Comparison of ENCODE assay signal across 16 cellular contexts in the genomic region with DNA sequence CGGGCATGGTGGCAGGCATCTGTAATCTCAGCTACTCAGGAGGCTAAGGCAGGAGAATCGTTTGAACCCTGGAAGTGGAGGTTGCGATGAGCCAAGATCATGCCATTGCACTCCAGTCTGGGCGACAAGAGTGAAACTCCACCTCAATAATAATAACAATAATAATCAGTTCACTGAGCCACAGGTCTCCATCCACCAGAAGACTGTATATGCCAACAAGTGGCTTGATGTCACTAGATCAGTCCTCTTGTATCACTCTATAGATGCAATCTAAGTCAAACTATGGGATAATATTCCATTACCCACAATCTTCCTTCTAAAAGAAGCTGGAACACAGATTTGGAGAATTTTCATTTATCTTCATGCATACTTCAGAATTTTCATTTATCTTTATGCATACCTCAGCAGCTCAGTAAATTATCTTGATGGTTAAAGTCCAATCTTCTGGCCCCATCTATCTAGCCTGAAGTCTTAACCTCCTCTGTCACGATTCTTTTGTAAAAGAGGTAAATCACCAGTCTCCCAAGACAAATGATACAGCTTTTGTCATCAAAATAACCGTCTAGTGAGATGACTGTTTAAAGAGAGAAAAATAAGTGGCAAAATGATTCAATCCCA.
DNase-seq lines count a peak whose midpoint lies in the region; ATAC-seq, FAIRE-seq and TF ChIP-seq lines count a peak whose summit lies in the region.
"Had no signal": no experiment of that assay in that cellular context is flagged by ENCODE, and none has a peak within 500 bp of the region (broad histone marks: within the 10 kb centered on the region; RNA-seq: fewer than 3 reads in every experiment).

No MANE protein-coding gene starts in this region.

- H3K36me3 ChIP-seq in endodermal cell (ENCODE audit: control insufficient read depth, insufficient read depth, low read length) (peaks cover 76% of the 10 kb centered on the region), trophoblast cell (ENCODE audit: control insufficient read depth in 1 of 2, insufficient read depth in 2 of 2, low read length in 2 of 2) (peaks cover 2 to 14% of the 10 kb centered on the region in 2 experiments), pancreas (no peaks in the 10 kb centered on the region)

- ATAC-seq in CD4-positive, alpha-beta T cell (ENCODE audit: poor library complexity) = no peak
- ATAC-seq in HG03135 (IDR thresholded peaks at IDR 0.05; ENCODE audit: unreplicated experiment) = no peak
- ATAC-seq in pancreas = no peak
- no peak for ATAC-seq in HG02759 (IDR thresholded peaks at IDR 0.05; ENCODE audit: unreplicated experiment)

- no peak overlapping the region for H4K91ac ChIP-seq in trophoblast cell (ENCODE audit: low read depth, low read length)

- H3K4me1 Mint-ChIP-seq in T-helper 2 cell treated with Interferon-gamma antibody and Interleukin-4, amounts not matched to agents 5 μg/mL and 100 μg/mL, for 36 hours (ENCODE audit: low read depth) = peaks cover 51% of the 10 kb centered on the region
- H3K4me1 Mint-ChIP-seq in CD4-positive, alpha-beta T cell (ENCODE audit: low read depth) = peaks cover 51% of the 10 kb centered on the region
- peaks cover 46% of the 10 kb centered on the region for H3K4me1 Mint-ChIP-seq in endodermal cell

- no peak overlapping the region for H3K4me3 Mint-ChIP-seq in T-helper 2 cell treated with Interferon-gamma antibody and Interleukin-4, amounts not matched to agents 5 μg/mL and 100 μg/mL, for 36 hours
- no peak overlapping the region for H3K4me3 Mint-ChIP-seq in CD4-positive, alpha-beta T cell
- no peak overlapping the region for H3K4me3 Mint-ChIP-seq in endodermal cell
- H3K4me3 Mint-ChIP-seq: H9 had no signal

- no peak overlapping the region for H3K14ac ChIP-seq in trophoblast cell (ENCODE audit: low read length)

- H3K9me3 Mint-ChIP-seq in T-helper 2 cell treated with Interferon-gamma antibody and Interleukin-4, amounts not matched to agents 5 μg/mL and 100 μg/mL, for 36 hours = peaks cover 10% of the 10 kb centered on the region
- H3K9me3 Mint-ChIP-seq in CD4-positive, alpha-beta T cell = no peaks in the 10 kb centered on the region
- H3K9me3 Mint-ChIP-seq in endodermal cell = no peaks in the 10 kb centered on the region
- H3K9me3 Mint-ChIP-seq: H9 had no signal

- POLR2A ChIA-PET in CD4-positive, alpha-beta T cell (lab: Charles Lee) = no interaction called here

- H3K23ac ChIP-seq in trophoblast cell (ENCODE audit: low read length) = no peak overlapping the region

- CTCF ChIA-PET in CD4-positive, alpha-beta T cell (lab: Charles Lee) = interaction anchor here (1.3 kb wide), 1 partner anchor 18 kb away, joined by 3 read pairs; no protein-coding TSS in a partner anchor

- H3K27ac ChIP-seq in CD4-positive, alpha-beta T cell (ENCODE audit: low read depth, low read length) = no peak overlapping the region
- H3K27ac ChIP-seq in endodermal cell (ENCODE audit: low read depth, low read length) = no peak overlapping the region
- no peak overlapping the region for H3K27ac ChIP-seq in trophoblast cell (ENCODE audit: low read depth, low read length)
- H3K27ac ChIP-seq in pancreas = no peak overlapping the region
- H3K27ac ChIP-seq: 22Rv1; BLaER1 treated with 17β-estradiol and CSF1 and Interleukin-3, amounts not matched to agents 10 nM and 100 nM had no signal

- TF ChIP-seq CTCF in CD4-positive, alpha-beta T cell (IDR thresholded peaks at IDR 0.05) = no peak
- TF ChIP-seq CTCF in endodermal cell (conservative IDR thresholded peaks at IDR 0.05) (no peak), pancreas (IDR thresholded peaks at IDR 0.05) (no peak)

- no peak overlapping the region for H2BK120ac ChIP-seq in trophoblast cell (ENCODE audit: insufficient read depth, low read length, poor library complexity)

- H3K27ac Mint-ChIP-seq in T-helper 2 cell treated with Interferon-gamma antibody and Interleukin-4, amounts not matched to agents 5 μg/mL and 100 μg/mL, for 36 hours = peak overlapping the region; percentile 20
- H3K27ac Mint-ChIP-seq in CD4-positive, alpha-beta T cell = peak overlapping the region; percentile 11
- H3K27ac Mint-ChIP-seq in endodermal cell = peak overlapping the region; percentile 46

- WGBS in endodermal cell (ENCODE audit: insufficient coverage in 1 of 2, insufficient read length in 1 of 2), 2 experiments = 83 to 93% methylated on average over 1 to 6 of the region's 6 CpGs
- WGBS in trophoblast cell (ENCODE audit: extremely low coverage, insufficient coverage, insufficient read length) = no CpG with 5 or more reads among the region's 6 CpGs
- WGBS in pancreas, 2 donors = 82% methylated on average over 6 of the region's 6 CpGs

- peak overlapping the region; percentile 16 for H3K4ac ChIP-seq in trophoblast cell (ENCODE audit: low read depth, low read length)

- H3K79me2 ChIP-seq in trophoblast cell (ENCODE audit: control insufficient read depth, insufficient read depth, low read length, poor library complexity) = peaks cover 7% of the 10 kb centered on the region

- H3K4me3 ChIP-seq in endodermal cell (ENCODE audit: low read length) = no peak overlapping the region
- H3K4me3 ChIP-seq in trophoblast cell (ENCODE audit: low read depth, low read length) = no peak overlapping the region
- H3K4me3 ChIP-seq in pancreas = no peak overlapping the region
- H3K4me3 ChIP-seq: BLaER1 treated with 17β-estradiol and CSF1 and Interleukin-3, amounts not matched to agents 10 nM and 100 nM had no signal

- H3K18ac ChIP-seq in trophoblast cell (ENCODE audit: low read length) = no peak overlapping the region

- peaks cover 5% of the 10 kb centered on the region for H3K79me1 ChIP-seq in trophoblast cell (ENCODE audit: low read length)

- H3K9ac ChIP-seq in endodermal cell (ENCODE audit: extremely low read depth, low read length, poor library complexity, severe bottlenecking) = no peak overlapping the region
- no peak overlapping the region for H3K9ac ChIP-seq in trophoblast cell (ENCODE audit: low read length)
- H3K9ac ChIP-seq: BLaER1 treated with 17β-estradiol and CSF1 and Interleukin-3, amounts not matched to agents 10 nM and 100 nM had no signal

- no peak overlapping the region for H4K8ac ChIP-seq in trophoblast cell (ENCODE audit: low read depth, low read length)

- intact Hi-C loops in CD4-positive, alpha-beta T cell (cut with DNase I, micrococcal nuclease) = no loop called here
- intact Hi-C loops in pancreas (cut with DNase I) = no loop called here

- peaks cover 67% of the 10 kb centered on the region for H3K36me3 Mint-ChIP-seq in T-helper 2 cell treated with Interferon-gamma antibody and Interleukin-4, amounts not matched to agents 5 μg/mL and 100 μg/mL, for 36 hours (ENCODE audit: low read depth)
- H3K36me3 Mint-ChIP-seq in CD4-positive, alpha-beta T cell (ENCODE audit: low read depth) = peaks cover 89% of the 10 kb centered on the region
- peaks cover 60% of the 10 kb centered on the region for H3K36me3 Mint-ChIP-seq in endodermal cell (ENCODE audit: low read depth)

- H2AK5ac ChIP-seq in trophoblast cell (ENCODE audit: low read length) = no peak overlapping the region

- H4K12ac ChIP-seq in trophoblast cell (ENCODE audit: low read depth, low read length) = no peak overlapping the region

- H2AFZ ChIP-seq in trophoblast cell (ENCODE audit: insufficient read depth, low read length, poor library complexity) = no peak overlapping the region

- no peak for FAIRE-seq in pancreas (lab: Jason Lieb, UNC)

- no peak overlapping the region for H2BK12ac ChIP-seq in trophoblast cell (ENCODE audit: low read length)

- no peaks in the 10 kb centered on the region for H3K27me3 ChIP-seq in CD4-positive, alpha-beta T cell (ENCODE audit: control insufficient read depth, insufficient read depth, low read length)
- H3K27me3 ChIP-seq in endodermal cell (ENCODE audit: control insufficient read depth, insufficient read depth, low read length, poor library complexity, severe bottlenecking) (no peaks in the 10 kb centered on the region), trophoblast cell (ENCODE audit: insufficient read depth, low read length) (no peaks in the 10 kb centered on the region), pancreas (no peaks in the 10 kb centered on the region)
- H3K27me3 ChIP-seq: BLaER1 treated with 17β-estradiol and CSF1 and Interleukin-3, amounts not matched to agents 10 nM and 100 nM had no signal

- H3K27me3 Mint-ChIP-seq in T-helper 2 cell treated with Interferon-gamma antibody and Interleukin-4, amounts not matched to agents 5 μg/mL and 100 μg/mL, for 36 hours (ENCODE audit: low read depth) = no peaks in the 10 kb centered on the region
- no peaks in the 10 kb centered on the region for H3K27me3 Mint-ChIP-seq in CD4-positive, alpha-beta T cell
- no peaks in the 10 kb centered on the region for H3K27me3 Mint-ChIP-seq in endodermal cell (ENCODE audit: insufficient read depth)

- no peak overlapping the region for H2BK5ac ChIP-seq in trophoblast cell (ENCODE audit: low read depth, low read length, poor library complexity)

- DNase-seq in T-helper 2 cell treated with Interferon-gamma antibody and Interleukin-4, amounts not matched to agents 5 μg/mL and 100 μg/mL, for 36 hours (ENCODE audit: low spot score) = no peak
- DNase-seq in T-helper 2 cell (no peak), endodermal cell (no peak), trophoblast cell (peak in 1 of 2 donors; percentile 67), pancreas (no peak)
- DNase-seq in CD4-positive, alpha-beta T cell = no peak
- DNase-seq: DMS153, H9, IMR-90, NCI-H1417, NCI-H2029, NCI-H2171 treated with DMSO at 0.1 percent for 48 hours had no signal

- H3K4me1 ChIP-seq in endodermal cell (ENCODE audit: control insufficient read depth, insufficient read depth, low read length) (peaks cover 4% of the 10 kb centered on the region), trophoblast cell (ENCODE audit: control insufficient read depth in 1 of 2, insufficient read depth in 2 of 2, low read length in 2 of 2) (peaks cover 14 to 20% of the 10 kb centered on the region in 2 experiments), pancreas (peaks cover 0 to 12% (median 5%) of the 10 kb centered on the region in 3 donors)

- H3K4me2 ChIP-seq in trophoblast cell (ENCODE audit: low read length) = no peak overlapping the region
- H3K4me2 ChIP-seq: BLaER1 treated with 17β-estradiol and CSF1 and Interleukin-3, amounts not matched to agents 10 nM and 100 nM had no signal

- H3K9me3 ChIP-seq in CD4-positive, alpha-beta T cell (ENCODE audit: control insufficient read depth, low read length) = no peaks in the 10 kb centered on the region
- H3K9me3 ChIP-seq in endodermal cell (ENCODE audit: control insufficient read depth, low read length) (no peaks in the 10 kb centered on the region), trophoblast cell (ENCODE audit: insufficient read depth, low read depth, low read length) (no peaks in the 10 kb centered on the region), pancreas (no peaks in the 10 kb centered on the region)
- H3K9me3 ChIP-seq: BLaER1 treated with 17β-estradiol and CSF1 and Interleukin-3, amounts not matched to agents 10 nM and 100 nM had no signal
